Comparison of ENCODE assay signal across 12 cellular contexts in genomic region chr13:111895896-111896821, GRCh38.
"Had no signal": no experiment of that assay in that cellular context is flagged by ENCODE, and none has a peak within 500 bp of the region (broad histone marks: within the 10 kb centered on the region; RNA-seq: fewer than 3 reads in every experiment).

No MANE protein-coding gene starts in this region.

- H3K27ac Mint-ChIP-seq: activated B cell treated with CpG ODN at 0.5 μM for 24 hours; activated CD4-positive, alpha-beta T cell treated with anti-CD3 and anti-CD28 coated beads, Interleukin-2, amount 10 ng/mL, durations not matched to agents 7 days and 5 days; activated naive CD8-positive, alpha-beta T cell treated with anti-CD3 and anti-CD28 coated beads for 36 hours; natural killer cell treated with Interleukin-12 subunit alpha and Interleukin-12 subunit beta and Interleukin-15 and Interleukin-18, amount 100 ng/mL, for 72 hours; T-helper 17 cell had no signal

- H3K4me3 Mint-ChIP-seq: activated B cell treated with CpG ODN at 0.5 μM for 24 hours; activated CD4-positive, alpha-beta T cell treated with anti-CD3 and anti-CD28 coated beads, Interleukin-2, amount 10 ng/mL, durations not matched to agents 7 days and 5 days; activated naive CD8-positive, alpha-beta T cell treated with anti-CD3 and anti-CD28 coated beads for 36 hours; activated T-cell treated with anti-CD3 and anti-CD28 coated beads, Interleukin-2, amount 50 U/mL, for 4 hours; natural killer cell treated with Interleukin-12 subunit alpha and Interleukin-12 subunit beta and Interleukin-15 and Interleukin-18, amount 100 ng/mL, for 72 hours; T-helper 17 cell had no signal

- H3K27ac ChIP-seq: brain microvascular endothelial cell, esophagus muscularis mucosa, pancreas, skin epidermis had no signal

- H3K4me1 Mint-ChIP-seq: activated B cell treated with CpG ODN at 0.5 μM for 24 hours; activated CD4-positive, alpha-beta T cell treated with anti-CD3 and anti-CD28 coated beads, Interleukin-2, amount 10 ng/mL, durations not matched to agents 7 days and 5 days; T-helper 17 cell had no signal

- H3K4me3 ChIP-seq: esophagus muscularis mucosa, pancreas, skin epidermis had no signal

- H3K9me3 Mint-ChIP-seq: natural killer cell treated with Interleukin-12 subunit alpha and Interleukin-12 subunit beta and Interleukin-15 and Interleukin-18, amount 100 ng/mL, for 72 hours had no signal

- H3K36me3 ChIP-seq: brain microvascular endothelial cell, esophagus muscularis mucosa, pancreas had no signal

- H3K27me3 ChIP-seq: brain microvascular endothelial cell had no signal

- H3K4me1 ChIP-seq: pancreas had no signal

- H3K36me3 Mint-ChIP-seq: activated naive CD8-positive, alpha-beta T cell treated with anti-CD3 and anti-CD28 coated beads for 36 hours had no signal

- DNase-seq: activated B cell treated with CpG ODN at 0.5 μM for 24 hours; activated CD4-positive, alpha-beta T cell treated with anti-CD3 and anti-CD28 coated beads, Interleukin-2, amount 10 ng/mL, durations not matched to agents 7 days and 5 days; activated naive CD8-positive, alpha-beta T cell treated with anti-CD3 and anti-CD28 coated beads for 36 hours; activated T-cell treated with anti-CD3 and anti-CD28 coated beads, Interleukin-2, amount 50 U/mL, for 4 hours; brain microvascular endothelial cell; cerebellar nuclear complex; glutamatergic neuron; T-helper 17 cell had no signal
